ENCODE assay signal across 18 cellular contexts in genomic region chr11:34653031-34653430, GRCh38. TPM values are rescaled to one million over a fixed set of nuclear protein-coding genes. Genes with fewer than 3 reads are reported as not detected.
A peak's percentile ranks its signal among the peaks of the same experiment; 100 is the strongest.
DNase-seq lines count a peak whose midpoint lies in the region; ATAC-seq and TF ChIP-seq lines count a peak whose summit lies in the region.
"Had no signal": no experiment of that assay in that cellular context is flagged by ENCODE, and none has a peak within 500 bp of the region (broad histone marks: within the 10 kb centered on the region; RNA-seq: fewer than 3 reads in every experiment).

No MANE protein-coding gene starts in this region.

- no peak overlapping the region for H2AFZ ChIP-seq in mesenchymal stem cell (ENCODE audit: low read depth, low read length)

- ATAC-seq in activated CD8-positive, alpha-beta memory T cell treated with anti-CD3 and anti-CD28 coated beads, Interleukin-2, amount 10 ng/mL, durations not matched to agents 7 days and 5 days: no peak
- ATAC-seq: activated T-cell treated with anti-CD3 and anti-CD28 coated beads, Interleukin-2, amount 50 U/mL, for 72 hours had no signal

- H3K27me3 Mint-ChIP-seq in activated CD8-positive, alpha-beta memory T cell treated with anti-CD3 and anti-CD28 coated beads, Interleukin-2, amount 10 ng/mL, durations not matched to agents 7 days and 5 days: peaks cover 72% of the 10 kb centered on the region

- no peak overlapping the region for H3K23ac ChIP-seq in mesenchymal stem cell (ENCODE audit: low read length in 2 of 2)

- no peaks in the 10 kb centered on the region for H3K9me3 Mint-ChIP-seq in activated CD8-positive, alpha-beta memory T cell treated with anti-CD3 and anti-CD28 coated beads, Interleukin-2, amount 10 ng/mL, durations not matched to agents 7 days and 5 days (ENCODE audit: low read depth)
- H3K9me3 Mint-ChIP-seq: activated T-cell treated with anti-CD3 and anti-CD28 coated beads, Interleukin-2, amount 50 U/mL, for 72 hours; nephron had no signal

- peak; percentile 40 for DNase-seq in activated CD8-positive, alpha-beta memory T cell treated with anti-CD3 and anti-CD28 coated beads for 24 hours
- no peak for DNase-seq in activated CD8-positive, alpha-beta memory T cell treated with anti-CD3 and anti-CD28 coated beads, Interleukin-2, amount 10 ng/mL, durations not matched to agents 7 days and 5 days
- DNase-seq in breast epithelium (ENCODE audit: low spot score in 2 of 2): no peak
- no peak for DNase-seq in mesenchymal stem cell
- DNase-seq in vagina (ENCODE audit: extremely low spot score in 2 of 2): peak in 1 of 2 donors; percentile 75
- DNase-seq in HPDE6-E6E7 (ENCODE audit: extremely low spot score): no peak
- DNase-seq in NCI-H1092 treated with DMSO at 0.1 percent for 48 hours (lab: John Stamatoyannopoulos, UW): no peak
- DNase-seq in NCI-H128 (lab: John Stamatoyannopoulos, UW; ENCODE audit: unreplicated experiment): no peak
- DNase-seq: ACHN; activated T-cell treated with anti-CD3 and anti-CD28 coated beads, Interleukin-2, amount 50 U/mL, for 72 hours; DMS 273 treated with DMSO at 0.1 percent for 48 hours; effector CD4-positive, alpha-beta T cell; Karpas-422; NK-92 treated with Interleukin-12 subunit alpha and Interleukin-12 subunit beta, amount 100 ng/mL, for 24 hours; testis had no signal

- H3K4me2 ChIP-seq in mesenchymal stem cell (ENCODE audit: low read length, poor library complexity, severe bottlenecking): no peak overlapping the region

- intact Hi-C loops in breast epithelium (cut with DNase I; ENCODE audit: low total_unique reads): no loop called here
- intact Hi-C loops in vagina (cut with DNase I): no loop called here

- peaks cover 23% of the 10 kb centered on the region for H3K4me1 Mint-ChIP-seq in activated CD8-positive, alpha-beta memory T cell treated with anti-CD3 and anti-CD28 coated beads, Interleukin-2, amount 10 ng/mL, durations not matched to agents 7 days and 5 days

- WGBS in mesenchymal stem cell: 92% methylated on average over 3 of the region's 3 CpGs

- H3K36me3 Mint-ChIP-seq in activated CD8-positive, alpha-beta memory T cell treated with anti-CD3 and anti-CD28 coated beads, Interleukin-2, amount 10 ng/mL, durations not matched to agents 7 days and 5 days: peaks cover 3% of the 10 kb centered on the region

- no peak overlapping the region for H4K8ac ChIP-seq in mesenchymal stem cell (ENCODE audit: low read length)

- H2BK5ac ChIP-seq in mesenchymal stem cell (ENCODE audit: low read depth, low read length, poor library complexity, severe bottlenecking): no peak overlapping the region

- TF ChIP-seq CTCF in breast epithelium (IDR thresholded peaks at IDR 0.05) (no peak), vagina (IDR thresholded peaks at IDR 0.05) (no peak)

- no peak overlapping the region for H2BK120ac ChIP-seq in mesenchymal stem cell (ENCODE audit: low read depth, low read length)

- peak overlapping the region in 1 of 2 experiments; percentile 10 for H2BK12ac ChIP-seq in mesenchymal stem cell (ENCODE audit: low read length in 2 of 2)

- no peak overlapping the region for H2BK15ac ChIP-seq in mesenchymal stem cell (ENCODE audit: low read depth, poor library complexity, severe bottlenecking)

- H3K79me1 ChIP-seq in mesenchymal stem cell (replicated peaks; ENCODE audit: low read length, poor library complexity, severe bottlenecking): no peaks in the 10 kb centered on the region

- H3K27ac Mint-ChIP-seq in activated CD8-positive, alpha-beta memory T cell treated with anti-CD3 and anti-CD28 coated beads, Interleukin-2, amount 10 ng/mL, durations not matched to agents 7 days and 5 days: no peak overlapping the region
- H3K27ac Mint-ChIP-seq: activated T-cell treated with anti-CD3 and anti-CD28 coated beads, Interleukin-2, amount 50 U/mL, for 72 hours; nephron had no signal

- no peak overlapping the region for H3K4me3 Mint-ChIP-seq in activated CD8-positive, alpha-beta memory T cell treated with anti-CD3 and anti-CD28 coated beads, Interleukin-2, amount 10 ng/mL, durations not matched to agents 7 days and 5 days
- H3K4me3 Mint-ChIP-seq: nephron had no signal

- peak overlapping the region; percentile 37 for H2AK5ac ChIP-seq in mesenchymal stem cell (ENCODE audit: low read length, severe bottlenecking)

- TF ChIP-seq POLR2A in breast epithelium (IDR thresholded peaks at IDR 0.05) (no peak), vagina (IDR thresholded peaks at IDR 0.05) (no peak)

- no peak overlapping the region for H3K14ac ChIP-seq in mesenchymal stem cell (ENCODE audit: low read length in 2 of 2)

- no peak overlapping the region for H3K18ac ChIP-seq in mesenchymal stem cell (ENCODE audit: low read depth in 1 of 2, low read length in 2 of 2)

- H3K27ac ChIP-seq in breast epithelium: peak overlapping the region; percentile 76 to 84
- H3K27ac ChIP-seq in mesenchymal stem cell (ENCODE audit: low read length, poor library complexity, severe bottlenecking): no peak overlapping the region
- peak overlapping the region; percentile 61 for H3K27ac ChIP-seq in vagina
- H3K27ac ChIP-seq: ascending aorta, testis had no signal

- H3K9ac ChIP-seq in mesenchymal stem cell (ENCODE audit: low read length): no peak overlapping the region

- no peak overlapping the region for H3K4me3 ChIP-seq in breast epithelium
- no peak overlapping the region for H3K4me3 ChIP-seq in mesenchymal stem cell (ENCODE audit: insufficient read depth in 1 of 2, low read depth in 1 of 2, low read length in 2 of 2)
- no peak overlapping the region for H3K4me3 ChIP-seq in vagina
- H3K4me3 ChIP-seq: ascending aorta, testis had no signal

- peaks cover 0 to 17% of the 10 kb centered on the region in 2 donors for H3K4me1 ChIP-seq in breast epithelium
- H3K4me1 ChIP-seq in mesenchymal stem cell (ENCODE audit: control insufficient read depth, insufficient read depth, low read depth, low read length): peaks cover 6% of the 10 kb centered on the region
- H3K4me1 ChIP-seq in vagina: peaks cover 34% of the 10 kb centered on the region
- H3K4me1 ChIP-seq: ascending aorta, testis had no signal

- no peak overlapping the region for H3K4ac ChIP-seq in mesenchymal stem cell (ENCODE audit: low read depth in 1 of 2, low read length in 2 of 2)

- H4K91ac ChIP-seq in mesenchymal stem cell (ENCODE audit: low read length): no peak overlapping the region

- H3K9me3 ChIP-seq in breast epithelium (no peaks in the 10 kb centered on the region), mesenchymal stem cell (ENCODE audit: control insufficient read depth, low read length) (no peaks in the 10 kb centered on the region), vagina (no peaks in the 10 kb centered on the region)
- H3K9me3 ChIP-seq: ascending aorta, testis had no signal

- no peaks in the 10 kb centered on the region for H3K36me3 ChIP-seq in breast epithelium
- H3K36me3 ChIP-seq in mesenchymal stem cell (ENCODE audit: control insufficient read depth in 1 of 2, insufficient read depth in 2 of 2, low read depth in 1 of 2, low read length in 2 of 2): no peaks in the 10 kb centered on the region
- peaks cover 0 to 7% of the 10 kb centered on the region in 2 donors for H3K36me3 ChIP-seq in vagina
- H3K36me3 ChIP-seq: ascending aorta had no signal

- CTCF ChIA-PET in activated CD8-positive, alpha-beta memory T cell treated with anti-CD3 and anti-CD28 coated beads, Interleukin-2, amount 10 ng/mL, durations not matched to agents 7 days and 5 days (lab: Charles Lee): no interaction called here

- no peaks in the 10 kb centered on the region for H3K27me3 ChIP-seq in breast epithelium
- H3K27me3 ChIP-seq in mesenchymal stem cell (ENCODE audit: control insufficient read depth in 1 of 2, insufficient read depth in 1 of 2, low read length in 2 of 2): no peaks in the 10 kb centered on the region
- no peaks in the 10 kb centered on the region for H3K27me3 ChIP-seq in vagina
- H3K27me3 ChIP-seq: ascending aorta, testis had no signal

RNA-seq across cellular contexts. Expression of gene EHF, which starts 32.1 kb away (rescaled TPM):
- under 1 TPM; 0.07 to 0.44 TPM for total RNA-seq in activated CD8-positive, alpha-beta memory T cell treated with anti-CD3 and anti-CD28 coated beads, Interleukin-2, amount 10 ng/mL, durations not matched to agents 7 days and 5 days
- total RNA-seq in breast epithelium: 100 to 1,000 TPM in 2 of 3 donors, under 1 TPM in 1; 0.16 to 392 (median 132) TPM
- polyA plus RNA-seq in mesenchymal stem cell (2013, experiment 1 of 2): not detected
- 0.01 TPM for polyA plus RNA-seq in mesenchymal stem cell (2013, experiment 2 of 2)
- 121 TPM for total RNA-seq in vagina
- total RNA-seq: activated T-cell treated with anti-CD3 and anti-CD28 coated beads, Interleukin-2, amount 50 U/mL, for 72 hours; ascending aorta; skeletal muscle tissue had no signal
